8 cellular contexts compared by ENCODE assay signal in genomic region chr2:181077128-181077709, GRCh38.
DNase-seq lines count a peak whose midpoint lies in the region; ATAC-seq, FAIRE-seq and TF ChIP-seq lines count a peak whose summit lies in the region.

No MANE protein-coding gene starts in this region.

- no peak overlapping the region for H3K4me3 ChIP-seq in OCI-LY7 (ENCODE audit: low read depth, low read length, poor library complexity, severe bottlenecking)

- peak; percentile 53 for FAIRE-seq in colon (lab: Jason Lieb, UNC)

- H3K36me3 ChIP-seq in OCI-LY7 (ENCODE audit: insufficient read depth, low read length): no peaks in the 10 kb centered on the region

- no peak overlapping the region for H3K4me3 Mint-ChIP-seq in memory B cell

- H3K27ac Mint-ChIP-seq in memory B cell: no peak overlapping the region

- H3K36me3 Mint-ChIP-seq in memory B cell: no peaks in the 10 kb centered on the region

- H3K9me3 ChIP-seq in OCI-LY7 (ENCODE audit: low read length): no peaks in the 10 kb centered on the region

- no peak overlapping the region for H3K4me2 ChIP-seq in OCI-LY7 (ENCODE audit: low read length)

- no peak overlapping the region for H2AFZ ChIP-seq in OCI-LY7 (ENCODE audit: low read length)

- POLR2A ChIA-PET in OCI-LY7 (lab: Charles Lee): no interaction called here

- H3K4me1 Mint-ChIP-seq in memory B cell: peaks cover 3% of the 10 kb centered on the region

- H3K27ac ChIP-seq in OCI-LY7 (ENCODE audit: low read depth, low read length, poor library complexity, severe bottlenecking): no peak overlapping the region

- CTCF ChIA-PET in OCI-LY7 (lab: Charles Lee; ENCODE audit: unreplicated experiment): no interaction called here

- H3K9me3 Mint-ChIP-seq in memory B cell: no peaks in the 10 kb centered on the region

- peak; percentile 94 for TF ChIP-seq CTCF in OCI-LY7 (conservative IDR thresholded peaks at IDR 0.05; ENCODE audit: low read length)

- intact Hi-C loops in OCI-LY7 (cut with micrococcal nuclease; ENCODE audit: unreplicated experiment): loop anchor here (1.0 to 10.0 kb wide), 3 partner anchors 380 to 638 kb away; partner anchors contain the start of gene ITGA4

- BruUV-seq in OCI-LY7 (replicated peaks; lab: Mats Ljungman, UMichigan): no TSS peak

- H3K9me2 ChIP-seq in OCI-LY7 (ENCODE audit: insufficient read depth, low read length): no peaks in the 10 kb centered on the region

- DNase-seq in activated T-cell treated with anti-CD3 and anti-CD28 coated beads for 24 hours (ENCODE audit: low read depth) (peak; percentile 4), OCI-LY7 (ENCODE audit: low spot score) (peak; percentile 72), memory B cell (ENCODE audit: low spot score in 2 of 2) (peak in 1 of 2 donors; percentile 43)
- no peak for DNase-seq in activated T-cell treated with anti-CD3 and anti-CD28 coated beads, Interleukin-2, amount 50 U/mL, for 1 hour

- H3K79me2 ChIP-seq in OCI-LY7 (ENCODE audit: insufficient read depth, low read depth, low read length): no peaks in the 10 kb centered on the region

- no peaks in the 10 kb centered on the region for H3K4me1 ChIP-seq in OCI-LY7 (ENCODE audit: insufficient read depth, low read length, poor library complexity, severe bottlenecking)

- no peaks in the 10 kb centered on the region for H3K27me3 Mint-ChIP-seq in memory B cell

- no peaks in the 10 kb centered on the region for H4K20me1 ChIP-seq in OCI-LY7 (ENCODE audit: insufficient read depth, low read length)

- ATAC-seq in GM21367 (IDR thresholded peaks at IDR 0.05; ENCODE audit: unreplicated experiment) (peak; percentile 87), HG03521 (IDR thresholded peaks at IDR 0.05; ENCODE audit: unreplicated experiment) (peak; percentile 85), memory B cell (ENCODE audit: low read depth) (peak; percentile 82), HG03097 (IDR thresholded peaks at IDR 0.05; ENCODE audit: low FRiP score, unreplicated experiment) (no peak)
